ENCODE assay signal across 12 cellular contexts in genomic region chr11:85787809-85788805, GRCh38. TPM values are rescaled to one million over a fixed set of nuclear protein-coding genes. Genes with fewer than 3 reads are reported as not detected.
DNase-seq lines count a peak whose midpoint lies in the region; ATAC-seq, FAIRE-seq and TF ChIP-seq lines count a peak whose summit lies in the region.
"Had no signal": no experiment of that assay in that cellular context is flagged by ENCODE, and none has a peak within 500 bp of the region (broad histone marks: within the 10 kb centered on the region; RNA-seq: fewer than 3 reads in every experiment).

No MANE protein-coding gene starts in this region.

- no peak overlapping the region for H3K4me3 ChIP-seq in pancreas
- H3K4me3 ChIP-seq: gastroesophageal sphincter, skin epidermis had no signal

- no peak for FAIRE-seq in pancreas (lab: Jason Lieb, UNC)

- no peaks in the 10 kb centered on the region for H3K36me3 ChIP-seq in pancreas
- H3K36me3 ChIP-seq: gastroesophageal sphincter had no signal

- H3K4me1 ChIP-seq in pancreas: no peaks in the 10 kb centered on the region
- H3K4me1 ChIP-seq: gastroesophageal sphincter had no signal

- no peak for TF ChIP-seq CTCF in pancreas (IDR thresholded peaks at IDR 0.05)

- H3K9me3 ChIP-seq in pancreas: no peaks in the 10 kb centered on the region
- H3K9me3 ChIP-seq: gastroesophageal sphincter had no signal

- DNase-seq in ELR (ENCODE audit: low read depth): peak; percentile 22
- peak; percentile 29 for DNase-seq in HS-5 (ENCODE audit: low read depth)
- DNase-seq in dermis blood vessel endothelial cell: peak; percentile 7
- DNase-seq in pancreas: no peak
- DNase-seq in left ventricle myocardium superior: no peak
- DNase-seq in SIG-M5 treated with dmso at 0.1 percent for 504 hours (lab: John Stamatoyannopoulos, UW; ENCODE audit: unreplicated experiment): no peak
- DNase-seq in islet precursor cell: no peak
- DNase-seq in left cardiac atrium: no peak
- DNase-seq: activated T-cell treated with anti-CD3 and anti-CD28 coated beads for 4 hours, NCI-H1048 had no signal

- ATAC-seq in pancreas (peak; percentile 72 to 82 (median 78)), left ventricle myocardium superior (no peak), left cardiac atrium (no peak)
- ATAC-seq: gastroesophageal sphincter had no signal

- H3K27ac ChIP-seq in pancreas: no peak overlapping the region
- H3K27ac ChIP-seq: gastroesophageal sphincter, skin epidermis had no signal

- intact Hi-C loops in pancreas (cut with DNase I): no loop called here
- intact Hi-C loops in left ventricle myocardium superior (cut with micrococcal nuclease): no loop called here
- intact Hi-C loops in left cardiac atrium (cut with DNase I): no loop called here

- WGBS in pancreas, 2 donors: 60 to 64% methylated on average over 3 of the region's 3 CpGs

- no peaks in the 10 kb centered on the region for H3K27me3 ChIP-seq in pancreas
- H3K27me3 ChIP-seq: gastroesophageal sphincter had no signal

RNA-seq across cellular contexts. Expression of gene SYTL2, which starts 22.8 kb away (rescaled TPM):
- total RNA-seq in dermis blood vessel endothelial cell: 1.7 and 2.0 TPM in 2 replicates
- 10 to 100 TPM in 1 of 6 donors, 1 to 10 TPM in 5; 2.8 to 12.2 (median 4.1) TPM for total RNA-seq in pancreas
- 1 to 10 TPM; 2.5 to 4.1 TPM for polyA plus RNA-seq in pancreas
- 2.8 TPM for total RNA-seq in left ventricle myocardium superior
- 10 to 100 TPM in 1 of 2 donors, 1 to 10 TPM in 1; 7.2 to 12.4 TPM for total RNA-seq in left cardiac atrium

Comparison
In these comparisons a context has a peak if more than half of its experiments do, and no peak if none do; other contexts are left out.
1. DNase-seq: peak in ELR (single experiment), HS-5 (single experiment) and dermis blood vessel endothelial cell (single experiment); none in pancreas (0 of 6), left ventricle myocardium superior (single experiment), SIG-M5 treated with dmso at 0.1 percent for 504 hours (single experiment), islet precursor cell (single experiment) and left cardiac atrium (single experiment).
2. ATAC-seq: peak in pancreas (4 of 4); none in left ventricle myocardium superior (single experiment) and left cardiac atrium (0 of 2).